ENCODE assay signal across 18 cellular contexts in the genomic region with DNA sequence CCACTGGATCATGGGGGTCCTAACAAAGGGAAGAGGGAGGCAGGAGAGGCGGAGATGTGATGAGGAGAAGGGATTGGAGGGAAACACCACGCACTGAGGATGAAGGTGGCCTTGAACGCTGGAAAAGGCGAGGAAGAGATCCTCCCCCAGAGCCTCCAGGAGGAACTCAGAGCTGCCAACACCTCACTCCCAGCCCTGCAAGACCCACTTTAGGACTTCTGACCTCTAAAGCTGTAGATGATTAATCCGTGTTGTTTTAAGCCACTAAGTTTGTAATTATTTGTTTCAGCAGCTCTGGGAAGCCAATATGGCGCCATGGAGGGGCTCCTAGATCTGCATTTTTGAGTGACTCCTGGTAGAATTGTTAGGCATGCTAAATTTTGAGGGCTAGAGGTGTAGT.
A peak's percentile ranks its signal among the peaks of the same experiment; 100 is the strongest.
DNase-seq lines count a peak whose midpoint lies in the region; ATAC-seq and TF ChIP-seq lines count a peak whose summit lies in the region.
"Had no signal": no experiment of that assay in that cellular context is flagged by ENCODE, and none has a peak within 500 bp of the region (broad histone marks: within the 10 kb centered on the region; RNA-seq: fewer than 3 reads in every experiment).

No MANE protein-coding gene starts in this region.

- TF ChIP-seq CTCF in Calu3 (IDR thresholded peaks at IDR 0.05; ENCODE audit: unreplicated experiment): no peak
- TF ChIP-seq CTCF in neural cell (IDR thresholded peaks at IDR 0.05; ENCODE audit: poor library complexity, severe bottlenecking): no peak

- H2AFZ ChIP-seq in neural cell (ENCODE audit: low read depth, low read length): peak overlapping the region; percentile 73

- ATAC-seq in GM21723 (IDR thresholded peaks at IDR 0.05; ENCODE audit: unreplicated experiment) (no peak), GM21825 (IDR thresholded peaks at IDR 0.05; ENCODE audit: unreplicated experiment) (no peak)
- ATAC-seq: PC-3 had no signal

- H3K4me2 ChIP-seq in neural cell (ENCODE audit: low read length): no peak overlapping the region

- BruUV-seq in Calu3 (replicated peaks; lab: Mats Ljungman, UMichigan): no TSS peak

- TF ChIP-seq RAD21 in neural cell (conservative IDR thresholded peaks at IDR 0.05): no peak

- H3K9me3 ChIP-seq in neural cell (ENCODE audit: low read length): no peaks in the 10 kb centered on the region
- H3K9me3 ChIP-seq: Caco-2 had no signal

- H3K27me3 Mint-ChIP-seq in activated CD4-positive, alpha-beta T cell treated with anti-CD3 and anti-CD28 coated beads, Interleukin-2, amount 10 ng/mL, durations not matched to agents 7 days and 5 days: no peaks in the 10 kb centered on the region
- H3K27me3 Mint-ChIP-seq in Calu3 (ENCODE audit: unreplicated experiment): peaks cover 17% of the 10 kb centered on the region

- H3K27ac ChIP-seq in neural cell (ENCODE audit: low read length): peak overlapping the region; percentile 87
- H3K27ac ChIP-seq: RWPE1 had no signal

- peak overlapping the region; percentile 43 for H3K4me3 ChIP-seq in neural cell (ENCODE audit: low read length)

- no peaks in the 10 kb centered on the region for H3F3A ChIP-seq in neural cell (ENCODE audit: insufficient read depth, low read length, poor library complexity, severe bottlenecking)

- H4K20me1 ChIP-seq in neural cell (ENCODE audit: insufficient read depth): no peaks in the 10 kb centered on the region

- H3K36me3 Mint-ChIP-seq in activated CD4-positive, alpha-beta T cell treated with anti-CD3 and anti-CD28 coated beads, Interleukin-2, amount 10 ng/mL, durations not matched to agents 7 days and 5 days (ENCODE audit: low read depth): no peaks in the 10 kb centered on the region
- no peaks in the 10 kb centered on the region for H3K36me3 Mint-ChIP-seq in Calu3 (ENCODE audit: insufficient read depth, unreplicated experiment)
- H3K36me3 Mint-ChIP-seq: CD4-positive, CD25-positive, alpha-beta regulatory T cell had no signal

- no peaks in the 10 kb centered on the region for H3K27me3 ChIP-seq in neural cell (ENCODE audit: insufficient read depth, low read depth, low read length)

- H3K9me3 Mint-ChIP-seq in activated CD4-positive, alpha-beta T cell treated with anti-CD3 and anti-CD28 coated beads, Interleukin-2, amount 10 ng/mL, durations not matched to agents 7 days and 5 days: no peaks in the 10 kb centered on the region
- no peaks in the 10 kb centered on the region for H3K9me3 Mint-ChIP-seq in Calu3 (ENCODE audit: low read depth, unreplicated experiment)

- no peaks in the 10 kb centered on the region for H3K79me2 ChIP-seq in neural cell (replicated peaks; ENCODE audit: insufficient read depth, low read length)

- intact Hi-C loops in Calu3 (cut with micrococcal nuclease; ENCODE audit: unreplicated experiment): no loop called here

- DNase-seq in activated CD4-positive, alpha-beta T cell treated with anti-CD3 and anti-CD28 coated beads, Interleukin-2, amount 10 ng/mL, durations not matched to agents 7 days and 5 days: no peak
- DNase-seq in activated CD4-positive, alpha-beta T cell treated with anti-CD3 and anti-CD28 coated beads for 1 hour: no peak
- DNase-seq in Calu3 (no peak), kidney tubule cell (ENCODE audit: low spot score) (peak; percentile 7), EL (no peak)
- DNase-seq: Caco-2, DMS153, KG1, NCI-H187 treated with DMSO at 0.1 percent for 48 hours, NCI-H226, PC-3, SIG-M5 had no signal

- peak overlapping the region; percentile 54 for H3K9ac ChIP-seq in neural cell (ENCODE audit: low read length)

- no peaks in the 10 kb centered on the region for H3K9me2 ChIP-seq in neural cell (ENCODE audit: insufficient read depth, low read length)

- peak overlapping the region; percentile 42 for H3K27ac Mint-ChIP-seq in activated CD4-positive, alpha-beta T cell treated with anti-CD3 and anti-CD28 coated beads, Interleukin-2, amount 10 ng/mL, durations not matched to agents 7 days and 5 days
- H3K27ac Mint-ChIP-seq in Calu3 (ENCODE audit: unreplicated experiment): peak overlapping the region; percentile 5
- H3K27ac Mint-ChIP-seq: B cell; CD4-positive, CD25-positive, alpha-beta regulatory T cell had no signal

- TF ChIP-seq EP300 in neural cell (conservative IDR thresholded peaks at IDR 0.05; ENCODE audit: poor library complexity, severe bottlenecking): no peak

- H3K36me3 ChIP-seq in neural cell (ENCODE audit: insufficient read depth, low read length): no peaks in the 10 kb centered on the region

- H3K4me1 Mint-ChIP-seq in activated CD4-positive, alpha-beta T cell treated with anti-CD3 and anti-CD28 coated beads, Interleukin-2, amount 10 ng/mL, durations not matched to agents 7 days and 5 days: peaks cover 24% of the 10 kb centered on the region
- H3K4me1 Mint-ChIP-seq in Calu3 (ENCODE audit: low read depth, unreplicated experiment): peaks cover 18% of the 10 kb centered on the region

- CTCF ChIA-PET in activated CD4-positive, alpha-beta T cell treated with anti-CD3 and anti-CD28 coated beads, Interleukin-2, amount 10 ng/mL, durations not matched to agents 7 days and 5 days (lab: Charles Lee): interaction anchor here (0.6 to 2.0 kb wide), 5 partner anchors 8 to 432 kb away, joined by 3 to 9 read pairs (median 4); no protein-coding TSS in a partner anchor
- CTCF ChIA-PET in Calu3 (lab: Charles Lee): no interaction called here

- H3K4me3 Mint-ChIP-seq in activated CD4-positive, alpha-beta T cell treated with anti-CD3 and anti-CD28 coated beads, Interleukin-2, amount 10 ng/mL, durations not matched to agents 7 days and 5 days: no peak overlapping the region
- no peak overlapping the region for H3K4me3 Mint-ChIP-seq in Calu3 (ENCODE audit: low read depth, unreplicated experiment)
- H3K4me3 Mint-ChIP-seq: B cell; CD4-positive, CD25-positive, alpha-beta regulatory T cell had no signal

- POLR2A ChIA-PET in activated CD4-positive, alpha-beta T cell treated with anti-CD3 and anti-CD28 coated beads, Interleukin-2, amount 10 ng/mL, durations not matched to agents 7 days and 5 days (lab: Charles Lee): no interaction called here

TF ChIP-seq in neural cell, 6 proteins besides CTCF, POLR2A, EP300 and RAD21:
- TF ChIP-seq MXI1 (conservative IDR thresholded peaks at IDR 0.05; ENCODE audit: poor library complexity, severe bottlenecking): no peak
- TF ChIP-seq, protein P1, sequence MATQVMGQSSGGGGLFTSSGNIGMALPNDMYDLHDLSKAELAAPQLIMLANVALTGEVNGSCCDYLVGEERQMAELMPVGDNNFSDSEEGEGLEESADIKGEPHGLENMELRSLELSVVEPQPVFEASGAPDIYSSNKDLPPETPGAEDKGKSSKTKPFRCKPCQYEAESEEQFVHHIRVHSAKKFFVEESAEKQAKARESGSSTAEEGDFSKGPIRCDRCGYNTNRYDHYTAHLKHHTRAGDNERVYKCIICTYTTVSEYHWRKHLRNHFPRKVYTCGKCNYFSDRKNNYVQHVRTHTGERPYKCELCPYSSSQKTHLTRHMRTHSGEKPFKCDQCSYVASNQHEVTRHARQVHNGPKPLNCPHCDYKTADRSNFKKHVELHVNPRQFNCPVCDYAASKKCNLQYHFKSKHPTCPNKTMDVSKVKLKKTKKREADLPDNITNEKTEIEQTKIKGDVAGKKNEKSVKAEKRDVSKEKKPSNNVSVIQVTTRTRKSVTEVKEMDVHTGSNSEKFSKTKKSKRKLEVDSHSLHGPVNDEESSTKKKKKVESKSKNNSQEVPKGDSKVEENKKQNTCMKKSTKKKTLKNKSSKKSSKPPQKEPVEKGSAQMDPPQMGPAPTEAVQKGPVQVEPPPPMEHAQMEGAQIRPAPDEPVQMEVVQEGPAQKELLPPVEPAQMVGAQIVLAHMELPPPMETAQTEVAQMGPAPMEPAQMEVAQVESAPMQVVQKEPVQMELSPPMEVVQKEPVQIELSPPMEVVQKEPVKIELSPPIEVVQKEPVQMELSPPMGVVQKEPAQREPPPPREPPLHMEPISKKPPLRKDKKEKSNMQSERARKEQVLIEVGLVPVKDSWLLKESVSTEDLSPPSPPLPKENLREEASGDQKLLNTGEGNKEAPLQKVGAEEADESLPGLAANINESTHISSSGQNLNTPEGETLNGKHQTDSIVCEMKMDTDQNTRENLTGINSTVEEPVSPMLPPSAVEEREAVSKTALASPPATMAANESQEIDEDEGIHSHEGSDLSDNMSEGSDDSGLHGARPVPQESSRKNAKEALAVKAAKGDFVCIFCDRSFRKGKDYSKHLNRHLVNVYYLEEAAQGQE (IDR thresholded peaks at IDR 0.05; ENCODE audit: borderline replicate concordance): no peak
- no peak for TF ChIP-seq POLR2AphosphoS5 (IDR thresholded peaks at IDR 0.05)
- TF ChIP-seq EZH2 (IDR thresholded peaks at IDR 0.05; ENCODE audit: borderline replicate concordance, insufficient read depth, low read length, poor library complexity, severe bottlenecking): no peak
- no peak for TF ChIP-seq TAF1 (IDR thresholded peaks at IDR 0.05; ENCODE audit: low read depth)
- TF ChIP-seq SMC3 (conservative IDR thresholded peaks at IDR 0.05; ENCODE audit: poor library complexity): no peak
